ENCODE assay signal across 9 cellular contexts in the genomic region with DNA sequence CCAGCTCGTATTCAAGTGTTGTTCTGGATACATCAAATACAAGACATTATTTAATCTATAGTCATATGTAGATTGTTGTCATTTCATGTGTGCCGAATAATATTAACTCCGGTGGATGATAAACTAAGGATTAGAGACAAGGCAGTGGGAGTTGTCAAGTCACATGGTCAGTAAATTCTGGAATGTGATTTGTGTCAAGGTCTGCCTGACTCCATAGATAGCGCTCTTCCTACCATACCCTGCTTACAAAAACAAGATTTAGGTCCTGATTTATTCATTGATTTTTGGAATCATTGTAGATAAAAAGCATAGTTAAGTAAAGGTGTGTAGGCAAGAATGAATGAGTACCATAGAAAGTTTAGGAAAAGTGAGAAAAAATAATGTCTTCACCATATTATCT. TPM values are rescaled to one million over a fixed set of nuclear protein-coding genes. Genes with fewer than 3 reads are reported as not detected.
"Had no signal": no experiment of that assay in that cellular context is flagged by ENCODE, and none has a peak within 500 bp of the region (broad histone marks: within the 10 kb centered on the region; RNA-seq: fewer than 3 reads in every experiment).

No MANE protein-coding gene starts in this region.

- H3K27ac Mint-ChIP-seq: HFFc6 had no signal

- ATAC-seq: HCT116 had no signal

- DNase-seq: GM23248, GOT3, H7, HFFc6, IMR-90 had no signal

- H3K4me3 ChIP-seq: GM23248, HAP-1 had no signal

- H3K9me3 ChIP-seq: HAP-1 had no signal

- H3K27ac ChIP-seq: GM23248 had no signal

- H3K4me3 Mint-ChIP-seq: HFFc6 had no signal

- H3K36me3 ChIP-seq: HAP-1 had no signal

RNA-seq across cellular contexts. Expression of a gene that starts 2.6 kb away (rescaled TPM):
- total RNA-seq: GM23248, H4, H7, HFFc6, HT-29 had no signal
- polyA plus RNA-seq: GM23248 had no signal

RNA-seq across cellular contexts. Expression of a gene that starts 39.8 kb away (rescaled TPM):
- total RNA-seq: HT-29 had no signal
- polyA plus RNA-seq: GM23248 had no signal
